In the genomic region with DNA sequence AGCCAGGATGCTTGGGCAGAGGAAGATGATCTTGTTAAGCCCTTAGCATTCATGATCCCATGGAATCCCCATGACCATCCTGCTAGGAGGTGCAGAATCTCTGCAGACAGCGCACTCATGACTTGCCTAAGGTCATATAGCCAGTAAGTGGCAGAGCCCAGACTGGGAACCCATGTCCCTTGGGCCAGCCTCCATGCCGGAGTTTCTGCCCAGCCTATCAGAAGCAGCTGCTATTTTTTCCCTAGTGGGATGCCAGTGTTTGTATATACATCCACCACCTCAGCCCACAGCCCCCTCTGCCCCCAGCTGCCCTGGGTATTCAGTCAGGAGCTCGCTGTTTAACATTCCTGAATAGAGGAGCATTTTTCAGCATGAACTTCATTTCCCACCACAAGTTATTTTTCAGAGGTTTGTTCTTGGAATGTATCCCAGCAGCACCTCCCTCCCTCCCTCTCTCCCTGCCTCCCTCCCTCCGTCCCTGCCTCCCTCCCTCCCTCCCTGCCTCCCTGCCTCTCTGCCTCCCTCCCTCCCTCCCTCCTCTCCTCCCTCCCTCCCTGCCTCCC, we compare ENCODE assay signal across 1 cellular context.
TF ChIP-seq lines count a peak whose summit lies in the region.

No MANE protein-coding gene starts in this region.

TF ChIP-seq in K562, 482 proteins besides CTCF, POLR2A, EP300 and RAD21:
- no peak for TF ChIP-seq SMARCB1 (IDR thresholded peaks at IDR 0.05; ENCODE audit: insufficient read length, low read depth)
- no peak for TF ChIP-seq HSF4 (CRISPR knock-in tag; IDR thresholded peaks at IDR 0.05; ENCODE audit: borderline replicate concordance)
- TF ChIP-seq ZNF561 (CRISPR knock-in tag; conservative IDR thresholded peaks at IDR 0.05) = no peak
- TF ChIP-seq KLF6 (CRISPR knock-in tag; IDR thresholded peaks at IDR 0.05; ENCODE audit: borderline replicate concordance) = no peak
- TF ChIP-seq, protein P1, sequence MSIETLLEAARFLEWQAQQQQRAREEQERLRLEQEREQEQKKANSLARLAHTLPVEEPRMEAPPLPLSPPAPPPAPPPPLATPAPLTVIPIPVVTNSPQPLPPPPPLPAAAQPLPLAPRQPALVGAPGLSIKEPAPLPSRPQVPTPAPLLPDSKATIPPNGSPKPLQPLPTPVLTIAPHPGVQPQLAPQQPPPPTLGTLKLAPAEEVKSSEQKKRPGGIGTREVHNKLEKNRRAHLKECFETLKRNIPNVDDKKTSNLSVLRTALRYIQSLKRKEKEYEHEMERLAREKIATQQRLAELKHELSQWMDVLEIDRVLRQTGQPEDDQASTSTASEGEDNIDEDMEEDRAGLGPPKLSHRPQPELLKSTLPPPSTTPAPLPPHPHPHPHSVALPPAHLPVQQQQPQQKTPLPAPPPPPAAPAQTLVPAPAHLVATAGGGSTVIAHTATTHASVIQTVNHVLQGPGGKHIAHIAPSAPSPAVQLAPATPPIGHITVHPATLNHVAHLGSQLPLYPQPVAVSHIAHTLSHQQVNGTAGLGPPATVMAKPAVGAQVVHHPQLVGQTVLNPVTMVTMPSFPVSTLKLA (conservative IDR thresholded peaks at IDR 0.05) = no peak
- no peak for TF ChIP-seq NR2F6 (CRISPR knock-in tag; IDR thresholded peaks at IDR 0.05)
- no peak for TF ChIP-seq ZNF133 (CRISPR knock-in tag; IDR thresholded peaks at IDR 0.05)
- TF ChIP-seq ZNF75A (CRISPR knock-in tag; IDR thresholded peaks at IDR 0.05) = no peak
- TF ChIP-seq, protein P2, sequence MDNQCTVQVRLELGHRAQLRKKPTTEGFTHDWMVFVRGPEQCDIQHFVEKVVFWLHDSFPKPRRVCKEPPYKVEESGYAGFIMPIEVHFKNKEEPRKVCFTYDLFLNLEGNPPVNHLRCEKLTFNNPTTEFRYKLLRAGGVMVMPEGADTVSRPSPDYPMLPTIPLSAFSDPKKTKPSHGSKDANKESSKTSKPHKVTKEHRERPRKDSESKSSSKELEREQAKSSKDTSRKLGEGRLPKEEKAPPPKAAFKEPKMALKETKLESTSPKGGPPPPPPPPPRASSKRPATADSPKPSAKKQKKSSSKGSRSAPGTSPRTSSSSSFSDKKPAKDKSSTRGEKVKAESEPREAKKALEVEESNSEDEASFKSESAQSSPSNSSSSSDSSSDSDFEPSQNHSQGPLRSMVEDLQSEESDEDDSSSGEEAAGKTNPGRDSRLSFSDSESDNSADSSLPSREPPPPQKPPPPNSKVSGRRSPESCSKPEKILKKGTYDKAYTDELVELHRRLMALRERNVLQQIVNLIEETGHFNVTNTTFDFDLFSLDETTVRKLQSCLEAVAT (IDR thresholded peaks at IDR 0.05) = no peak
- TF ChIP-seq ZEB2 (IDR thresholded peaks at IDR 0.05) = no peak
- TF ChIP-seq TCFL5 (CRISPR knock-in tag; conservative IDR thresholded peaks at IDR 0.05) = no peak
- TF ChIP-seq ATF7 (IDR thresholded peaks at IDR 0.05) = no peak
- no peak for TF ChIP-seq ZNF586 (CRISPR knock-in tag; conservative IDR thresholded peaks at IDR 0.05)
- no peak for TF ChIP-seq JUN (IDR thresholded peaks at IDR 0.05; ENCODE audit: borderline replicate concordance, low read depth, low read length)
- TF ChIP-seq JUN (CRISPR knock-in tag; IDR thresholded peaks at IDR 0.05; ENCODE audit: borderline replicate concordance) = no peak
